ENCODE assay signal across 8 cellular contexts in genomic region chr9:132768932-132769894, GRCh38.
DNase-seq lines count a peak whose midpoint lies in the region; ATAC-seq and TF ChIP-seq lines count a peak whose summit lies in the region.

No MANE protein-coding gene starts in this region.

- POLR2A ChIA-PET in activated CD4-positive, alpha-beta T cell treated with anti-CD3 and anti-CD28 coated beads for 36 hours (lab: Charles Lee): interaction anchor here (0.6 kb wide), 1 partner anchor 10 kb away, joined by 3 read pairs; no protein-coding TSS in a partner anchor

- no peak for TF ChIP-seq POLR2A in lower leg skin (IDR thresholded peaks at IDR 0.05)

- H3K4me1 Mint-ChIP-seq in activated CD4-positive, alpha-beta T cell treated with anti-CD3 and anti-CD28 coated beads for 36 hours: peaks cover 16% of the 10 kb centered on the region

- ATAC-seq in activated CD4-positive, alpha-beta T cell treated with anti-CD3 and anti-CD28 coated beads for 36 hours: peak; percentile 75

- peaks cover 7% of the 10 kb centered on the region for H3K9me3 Mint-ChIP-seq in activated CD4-positive, alpha-beta T cell treated with anti-CD3 and anti-CD28 coated beads for 36 hours (ENCODE audit: low read depth)

- peak; percentile 76 for DNase-seq in GM03348 (ENCODE audit: low spot score)
- peak; percentile 18 for DNase-seq in HCEC 1CT
- DNase-seq in NCI-H2081 treated with DMSO at 0.1 percent for 48 hours (lab: John Stamatoyannopoulos, UW): peak; percentile 27
- DNase-seq in activated CD4-positive, alpha-beta T cell treated with anti-CD3 and anti-CD28 coated beads for 36 hours: peak; percentile 82
- peak; percentile 61 for DNase-seq in dermis blood vessel endothelial cell
- DNase-seq in lower leg skin (ENCODE audit: low spot score in 2 of 2): peak in 1 of 2 donors; percentile 87
- DNase-seq in stimulated activated CD4-positive, alpha-beta T cell treated with anti-CD3 and anti-CD28 coated beads, TNF-alpha, amount 100 ng/mL, for 48 hours (ENCODE audit: low read depth in 3 of 3): peak; percentile 37 to 63 (median 38)
- no peak for DNase-seq in H4 (ENCODE audit: low spot score)

- CTCF ChIA-PET in activated CD4-positive, alpha-beta T cell treated with anti-CD3 and anti-CD28 coated beads for 36 hours (lab: Charles Lee): interaction anchor here (0.8 to 2.1 kb wide), 10 partner anchors 9 to 359 kb away, joined by 3 to 14 read pairs (median 4); partner anchors contain the start of genes CFAP77 and DDX31

- 1% methylated on average over 25 of the region's 25 CpGs for WGBS in lower leg skin, 2 donors

- no peak for TF ChIP-seq CTCF in lower leg skin (IDR thresholded peaks at IDR 0.05)

- peaks cover 6% of the 10 kb centered on the region for H3K36me3 Mint-ChIP-seq in activated CD4-positive, alpha-beta T cell treated with anti-CD3 and anti-CD28 coated beads for 36 hours (ENCODE audit: low read depth)

- peak overlapping the region; percentile 94 for H3K27ac Mint-ChIP-seq in activated CD4-positive, alpha-beta T cell treated with anti-CD3 and anti-CD28 coated beads for 36 hours

- intact Hi-C loops in activated CD4-positive, alpha-beta T cell treated with anti-CD3 and anti-CD28 coated beads for 36 hours (cut with DNase I, micrococcal nuclease): loop anchor here in 1 of 2 experiments (1.0 kb wide), 3 partner anchors 31 to 175 kb away; partner anchors contain the start of genes GTF3C4 and TSC1
- intact Hi-C loops in lower leg skin (cut with DNase I; ENCODE audit: low total_unique reads): no loop called here

- H3K27me3 Mint-ChIP-seq in activated CD4-positive, alpha-beta T cell treated with anti-CD3 and anti-CD28 coated beads for 36 hours: no peaks in the 10 kb centered on the region

- H3K4me3 Mint-ChIP-seq in activated CD4-positive, alpha-beta T cell treated with anti-CD3 and anti-CD28 coated beads for 36 hours: peak overlapping the region; percentile 85

- peak overlapping the region; percentile 68 for H3K4me3 ChIP-seq in lower leg skin (ENCODE audit: low read depth, poor library complexity, severe bottlenecking)
